In the genomic region with DNA sequence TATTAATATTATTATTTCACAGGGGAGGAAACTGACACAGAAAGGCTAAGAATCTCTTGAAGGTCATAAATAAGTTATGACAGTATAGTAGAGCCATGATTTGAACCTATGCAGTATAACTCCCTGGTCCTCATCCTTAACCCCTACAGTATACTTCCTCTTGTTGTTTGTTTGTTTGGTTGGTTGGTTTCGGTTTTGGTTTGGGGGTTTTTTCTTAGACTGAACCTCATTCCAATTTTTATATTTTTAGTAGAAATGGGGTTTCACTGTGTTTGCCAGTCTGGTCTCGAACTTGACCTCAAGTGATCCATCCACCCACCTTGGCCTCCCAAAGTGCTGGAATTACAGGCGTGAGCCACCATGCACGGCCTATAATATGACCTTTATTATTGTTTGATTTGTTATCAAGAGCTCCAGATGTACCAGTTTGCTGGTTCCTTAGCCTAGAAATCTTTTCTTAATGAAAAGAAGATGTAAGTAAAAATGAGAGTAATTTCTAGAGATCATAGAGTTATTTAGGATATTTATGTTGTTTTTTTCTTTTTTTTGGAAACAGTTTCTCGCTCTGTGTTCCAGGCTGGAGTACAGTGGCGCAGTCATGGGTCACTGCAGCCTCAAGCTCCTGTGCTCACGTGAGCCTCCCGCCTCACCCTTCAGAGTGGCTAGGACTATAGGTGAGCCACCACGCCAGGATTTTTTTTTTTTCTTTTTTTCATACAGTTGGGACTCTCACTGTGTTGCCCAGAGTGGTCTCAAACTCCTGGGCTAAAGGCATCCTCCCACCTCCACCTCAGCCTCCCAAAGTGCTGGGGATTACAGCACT, we compare ENCODE assay signal across 12 cellular contexts. TPM values are rescaled to one million over a fixed set of nuclear protein-coding genes. Genes with fewer than 3 reads are reported as not detected.
A peak's percentile ranks its signal among the peaks of the same experiment; 100 is the strongest.
DNase-seq lines count a peak whose midpoint lies in the region; ATAC-seq and TF ChIP-seq lines count a peak whose summit lies in the region.
"Had no signal": no experiment of that assay in that cellular context is flagged by ENCODE, and none has a peak within 500 bp of the region (broad histone marks: within the 10 kb centered on the region; RNA-seq: fewer than 3 reads in every experiment).

No MANE protein-coding gene starts in this region.

- no peaks in the 10 kb centered on the region for H3K9me3 Mint-ChIP-seq in MCF 10A (ENCODE audit: unreplicated experiment)

- TF ChIP-seq CTCF in MCF 10A (IDR thresholded peaks at IDR 0.05; ENCODE audit: unreplicated experiment) (no peak), breast epithelium (IDR thresholded peaks at IDR 0.05) (no peak), fibroblast of the aortic adventitia (IDR thresholded peaks at IDR 0.05; ENCODE audit: insufficient read depth, low read length) (no peak)

- no peaks in the 10 kb centered on the region for H3K9me3 ChIP-seq in breast epithelium

- no peaks in the 10 kb centered on the region for H3K36me3 Mint-ChIP-seq in MCF 10A (ENCODE audit: insufficient read depth, unreplicated experiment)

- H3K4me1 Mint-ChIP-seq in MCF 10A (ENCODE audit: insufficient read depth, unreplicated experiment) = peaks cover 36% of the 10 kb centered on the region

- H3K4me3 Mint-ChIP-seq in MCF 10A (ENCODE audit: unreplicated experiment) = no peak overlapping the region

- peak overlapping the region; percentile 97 for H3K27ac Mint-ChIP-seq in MCF 10A (ENCODE audit: low read depth, unreplicated experiment)

- POLR2A ChIA-PET in MCF 10A (lab: Yijun Ruan, JAX) = interaction anchor here (1.0 to 2.0 kb wide), 6 partner anchors 9 to 547 kb away, joined by 3 to 6 read pairs (median 4); a partner anchor contains a TSS

- ATAC-seq in SK-N-SH treated with all-trans-retinoic acid at 6 μM for 48 hours (no peak), GM19351 (IDR thresholded peaks at IDR 0.05; ENCODE audit: unreplicated experiment) (no peak)

- H3K4me1 ChIP-seq in breast epithelium = no peaks in the 10 kb centered on the region

- no peak for TF ChIP-seq POLR2A in breast epithelium (IDR thresholded peaks at IDR 0.05)

- CTCF ChIA-PET in MCF 10A (lab: Yijun Ruan, JAX) = interaction anchor here (0.5 to 1.2 kb wide), 2 partner anchors 11 to 422 kb away, joined by 4 to 6 read pairs; no protein-coding TSS in a partner anchor

- no peak for DNase-seq in MCF 10A (ENCODE audit: unreplicated experiment)
- no peak for DNase-seq in breast epithelium (ENCODE audit: low spot score in 2 of 2)
- peak; percentile 12 for DNase-seq in fibroblast of the aortic adventitia (ENCODE audit: low read depth)
- no peak for DNase-seq in cardiac septum (ENCODE audit: low spot score)
- no peak for DNase-seq in SW480 (ENCODE audit: low spot score)
- DNase-seq in iPS-NIHi11 (ENCODE audit: low spot score) = no peak
- DNase-seq: activated gamma-delta T cell; C1 segment of cervical spinal cord; NK-92 treated with Interleukin-12 subunit alpha and Interleukin-12 subunit beta, amount 100 ng/mL, for 24 hours; stimulated activated CD4-positive, alpha-beta T cell treated with anti-CD3 and anti-CD28 coated beads, Interleukin-12 subunit alpha, Interleukin-12 subunit beta, amount 100 ng/mL, for 4 hours had no signal

- H3K27me3 ChIP-seq in breast epithelium = no peaks in the 10 kb centered on the region

- H3K27me3 Mint-ChIP-seq in MCF 10A (ENCODE audit: insufficient read depth, unreplicated experiment) = no peaks in the 10 kb centered on the region

- no peak overlapping the region for H3K4me3 ChIP-seq in breast epithelium
- no peak overlapping the region for H3K4me3 ChIP-seq in fibroblast of the aortic adventitia (ENCODE audit: low read depth, low read length)

- intact Hi-C loops in MCF 10A (cut with micrococcal nuclease) = no loop called here
- intact Hi-C loops in breast epithelium (cut with DNase I; ENCODE audit: low total_unique reads) = no loop called here
- intact Hi-C loops in cardiac septum (cut with DNase I) = no loop called here

- no peak overlapping the region for H3K27ac ChIP-seq in breast epithelium

- BruUV-seq in MCF 10A (replicated peaks; lab: Mats Ljungman, UMichigan) = no TSS peak

- no peaks in the 10 kb centered on the region for H3K36me3 ChIP-seq in breast epithelium

TF ChIP-seq in SK-N-SH treated with all-trans-retinoic acid at 6 μM for 48 hours, 23 proteins besides CTCF, POLR2A, EP300 and RAD21:
- TF ChIP-seq ZNF70 (CRISPR knock-in tag; IDR thresholded peaks at IDR 0.05) (peak; percentile 63; the same call in 1 of the 2 replicates), ESRRG (CRISPR knock-in tag; IDR thresholded peaks at IDR 0.05) (no peak)

RNA-seq across cellular contexts. Expression of a gene that starts 4.9 kb away (rescaled TPM):
- total RNA-seq in MCF 10A (2022) (35.7 and 48.5 TPM in 2 replicates), breast epithelium (10 to 100 TPM in 1 of 3 donors, 1 to 10 TPM in 1, under 1 TPM in 1; 0.33 to 25.1 (median 1.2) TPM), fibroblast of the aortic adventitia (ENCODE audit: low replicate concordance) (2.8 and 64.7 TPM in 2 replicates), cardiac septum (0.78 TPM)

RNA-seq across cellular contexts. Expression of a gene that starts 5.4 kb away (rescaled TPM):
- 54.6 and 57.5 TPM in 2 replicates for total RNA-seq in MCF 10A (2022)
- total RNA-seq in breast epithelium = 10 to 100 TPM; 11.8 to 19.5 (median 12.7) TPM
- total RNA-seq in fibroblast of the aortic adventitia (ENCODE audit: low replicate concordance) = 63.4 and 136 TPM in 2 replicates
- total RNA-seq in cardiac septum = 30.0 TPM

RNA-seq across cellular contexts. Expression of a gene that starts 49.4 kb away (rescaled TPM):
- total RNA-seq in MCF 10A (2022) (12.0 and 15.1 TPM in 2 replicates), breast epithelium (10 to 100 TPM; 10.2 to 15.5 (median 12.2) TPM), fibroblast of the aortic adventitia (ENCODE audit: low replicate concordance) (16.4 and 20.4 TPM in 2 replicates), cardiac septum (8.9 TPM)

RNA-seq across cellular contexts. Expression of a gene that starts 53.7 kb away (rescaled TPM):
- total RNA-seq in MCF 10A (2022) (38.9 and 39.8 TPM in 2 replicates), breast epithelium (10 to 100 TPM; 18.7 to 24.6 (median 20.9) TPM), fibroblast of the aortic adventitia (ENCODE audit: low replicate concordance) (42.0 and 45.5 TPM in 2 replicates), cardiac septum (16.0 TPM)

RNA-seq across cellular contexts. Expression of a gene that starts 59.9 kb away (rescaled TPM):
- total RNA-seq in MCF 10A (2022) (2.2 and 2.9 TPM in 2 replicates), breast epithelium (1 to 10 TPM in 2 of 3 donors, under 1 TPM in 1; 0.96 to 5.9 (median 4.8) TPM), fibroblast of the aortic adventitia (ENCODE audit: low replicate concordance) (0.49 and 0.90 TPM in 2 replicates), cardiac septum (1.2 TPM)
